Comparison of ENCODE assay signal across 7 cellular contexts in genomic region chr16:18597319-18597718, GRCh38. TPM values are rescaled to one million over a fixed set of nuclear protein-coding genes. Genes with fewer than 3 reads are reported as not detected.
DNase-seq lines count a peak whose midpoint lies in the region; TF ChIP-seq lines count a peak whose summit lies in the region.
"Not testable (repeated sequence)": the region's sequence is repeated elsewhere in the genome, so short reads cannot be mapped to it uniquely, and the experiment has no call there.

No MANE protein-coding gene starts in this region.

- H3K4me1 Mint-ChIP-seq in nephron progenitor cell = not testable (repeated sequence)

- CTCF ChIA-PET in HEK293 (lab: Yijun Ruan, JAX) = not testable (repeated sequence)

- H3K36me3 ChIP-seq in HEK293 (ENCODE audit: control insufficient read depth in 2 of 2, insufficient read depth in 1 of 2, low read length in 2 of 2); adipocyte (ENCODE audit: control insufficient read depth, insufficient read depth, low read length, severe bottlenecking): not testable (repeated sequence)

- H3K27me3 ChIP-seq in adipocyte (replicated peaks; ENCODE audit: control insufficient read depth, insufficient read depth, low read length) = not testable (repeated sequence)

- POLR2A ChIA-PET in HEK293 (lab: Yijun Ruan, JAX) = not testable (repeated sequence)

- H3K27ac ChIP-seq in HEK293 (ENCODE audit: extremely low read depth, low read depth, low read length) = not testable (repeated sequence)

- H3K9ac ChIP-seq in adipocyte (ENCODE audit: low read length) = not testable (repeated sequence)

- H3K4me1 ChIP-seq in HEK293 (ENCODE audit: control insufficient read depth, insufficient read depth, low read length); adipocyte (ENCODE audit: control insufficient read depth, insufficient read depth, low read length): not testable (repeated sequence)

- not testable (repeated sequence) for TF ChIP-seq CTCF in HEK293 (tag by site-specific recombination; IDR thresholded peaks at IDR 0.05); fibroblast of villous mesenchyme (IDR thresholded peaks at IDR 0.05; ENCODE audit: insufficient read depth, low read depth, low read length); nephron progenitor cell (IDR thresholded peaks at IDR 0.05)

- not testable (repeated sequence) for H3K9me3 Mint-ChIP-seq in nephron progenitor cell

- H3K36me3 Mint-ChIP-seq in nephron progenitor cell (ENCODE audit: low read depth) = not testable (repeated sequence)

- H3K9me3 ChIP-seq in HEK293 (ENCODE audit: control insufficient read depth, insufficient read depth, low read depth, low read length); adipocyte (ENCODE audit: control insufficient read depth, low read length): not testable (repeated sequence)

- not testable (repeated sequence) for H3K4me3 Mint-ChIP-seq in nephron progenitor cell

- H3K4me3 ChIP-seq in HEK293 (ENCODE audit: low read depth, low read length); adipocyte (ENCODE audit: low read length); fibroblast of villous mesenchyme (ENCODE audit: low read depth, low read length): not testable (repeated sequence)

- DNase-seq in DMS153 (lab: John Stamatoyannopoulos, UW) = peak; percentile 5
- peak; percentile 16 for DNase-seq in NCI-H1105 treated with DMSO at 0.1 percent for 48 hours (lab: John Stamatoyannopoulos, UW)
- DNase-seq in NCI-H69 (lab: John Stamatoyannopoulos, UW) = peak; percentile 65
- peak; percentile 47 for DNase-seq in adipocyte (ENCODE audit: low read depth)
- DNase-seq in fibroblast of villous mesenchyme (ENCODE audit: low read depth) = peak; percentile 26
- DNase-seq in nephron progenitor cell = peak; percentile 32

- peaks cover 17% of the 10 kb centered on the region for H3K27me3 Mint-ChIP-seq in nephron progenitor cell (ENCODE audit: low read depth, poor library complexity)

- H3K27ac Mint-ChIP-seq in nephron progenitor cell = not testable (repeated sequence)

TF ChIP-seq in HEK293, 187 proteins besides CTCF, POLR2A, EP300 and RAD21:
- TF ChIP-seq ZNF335 (tag by site-specific recombination; conservative IDR thresholded peaks at IDR 0.05) = 0 out of 2 replicates have a peak, but pooled peaks have one; percentile 25

RNA-seq across cellular contexts. Expression of gene NOMO2, which starts 35.4 kb away (rescaled TPM):
- 101 and 124 TPM in 2 replicates for total RNA-seq in fibroblast of villous mesenchyme

Comparison
In these comparisons a context has a peak if more than half of its experiments do, and no peak if none do; other contexts are left out.
1. DNase-seq: peak in every context shown above with its lines; median percentile 65 in NCI-H69; 47 in adipocyte; 32 in nephron progenitor cell; 26 in fibroblast of villous mesenchyme; 16 in NCI-H1105 treated with DMSO at 0.1 percent for 48 hours; 5 in DMS153.